In genomic region chrX:134472041-134472440, GRCh38 we compare ENCODE assay signal across 25 cellular contexts.
"Had no signal": no experiment of that assay in that cellular context is flagged by ENCODE, and none has a peak within 500 bp of the region (broad histone marks: within the 10 kb centered on the region; RNA-seq: fewer than 3 reads in every experiment).

No MANE protein-coding gene starts in this region.

- H3K9me3 ChIP-seq: colonic mucosa, esophagus muscularis mucosa, esophagus squamous epithelium, gastrocnemius medialis, gastroesophageal sphincter, heart left ventricle, heart right ventricle had no signal

- H3K27ac ChIP-seq: colonic mucosa, coronary artery, dorsolateral prefrontal cortex, epithelial cell of prostate, esophagus muscularis mucosa, esophagus squamous epithelium, foreskin keratinocyte, gastrocnemius medialis, gastroesophageal sphincter, heart left ventricle, heart right ventricle had no signal

- H3K9me3 Mint-ChIP-seq: dendritic cell treated with granulocyte-macrophage colony-stimulating factor and Interleukin-4, amounts not matched to agents 40 ng/mL and 50 ng/mL, for 4 days; effector memory CD8-positive, alpha-beta T cell had no signal

- H3K27me3 Mint-ChIP-seq: dendritic cell treated with granulocyte-macrophage colony-stimulating factor and Interleukin-4, amounts not matched to agents 40 ng/mL and 50 ng/mL, for 4 days; effector memory CD8-positive, alpha-beta T cell had no signal

- H3K4me3 ChIP-seq: colonic mucosa, coronary artery, dorsolateral prefrontal cortex, esophagus muscularis mucosa, esophagus squamous epithelium, gastrocnemius medialis, gastroesophageal sphincter, heart left ventricle, heart right ventricle had no signal

- H3K4me1 ChIP-seq: colonic mucosa, esophagus muscularis mucosa, esophagus squamous epithelium, gastrocnemius medialis, gastroesophageal sphincter, heart left ventricle had no signal

- DNase-seq: colonic mucosa; cortex of kidney; dermis blood vessel endothelial cell; dorsolateral prefrontal cortex; effector CD4-positive, alpha-beta T cell; effector CD8-positive, alpha-beta T cell; effector memory CD4-positive, alpha-beta T cell; effector memory CD8-positive, alpha-beta T cell; endodermal cell; erythroblast; esophagus squamous epithelium; foreskin fibroblast; foreskin keratinocyte; foreskin melanocyte; gastrocnemius medialis; glutamatergic neuron; head of caudate nucleus; heart left ventricle; heart right ventricle had no signal

- H3K4me1 Mint-ChIP-seq: endodermal cell had no signal

- ATAC-seq: effector memory CD8-positive, alpha-beta T cell; esophagus mucosa; foreskin keratinocyte; gastrocnemius medialis; gastroesophageal sphincter; heart left ventricle; heart right ventricle had no signal

- H3K4me3 Mint-ChIP-seq: dendritic cell treated with granulocyte-macrophage colony-stimulating factor and Interleukin-4, amounts not matched to agents 40 ng/mL and 50 ng/mL, for 4 days; effector memory CD8-positive, alpha-beta T cell; endodermal cell had no signal

- H3K36me3 ChIP-seq: colonic mucosa, gastrocnemius medialis had no signal

- H3K27ac Mint-ChIP-seq: dendritic cell treated with granulocyte-macrophage colony-stimulating factor and Interleukin-4, amounts not matched to agents 40 ng/mL and 50 ng/mL, for 4 days; endodermal cell had no signal

- H3K27me3 ChIP-seq: colonic mucosa, esophagus muscularis mucosa, foreskin keratinocyte, gastrocnemius medialis, gastroesophageal sphincter, heart left ventricle, heart right ventricle had no signal
